In genomic region chr16:3059723-3060242, GRCh38 we compare ENCODE assay signal across 10 cellular contexts. TPM values are rescaled to one million over a fixed set of nuclear protein-coding genes. Genes with fewer than 3 reads are reported as not detected.
DNase-seq lines count a peak whose midpoint lies in the region; ATAC-seq, FAIRE-seq and TF ChIP-seq lines count a peak whose summit lies in the region.
"Had no signal": no experiment of that assay in that cellular context is flagged by ENCODE, and none has a peak within 500 bp of the region (broad histone marks: within the 10 kb centered on the region; RNA-seq: fewer than 3 reads in every experiment).

No MANE protein-coding gene starts in this region.

- intact Hi-C loops in Right ventricle myocardium superior (cut with DNase I) (loop anchor here (5.0 to 10.0 kb wide), 3 partner anchors 53 to 105 kb away; partner anchors contain the start of gene ZNF205), left ventricle myocardium superior (cut with micrococcal nuclease) (no loop called here), K562 (cut with micrococcal nuclease) (loop anchor here (1.0 to 10.0 kb wide), 4 partner anchors 28 to 115 kb away; no protein-coding TSS in a partner anchor), uterus (cut with DNase I; ENCODE audit: low total_unique reads) (loop anchor here (5.0 kb wide), 1 partner anchor 108 kb away; no protein-coding TSS in a partner anchor)

- DNase-seq in Right ventricle myocardium superior (peak; percentile 0), left ventricle myocardium superior (no peak), K562 (ENCODE audit: extremely low read depth in 1 of 4, low spot score in 3 of 4) (no peak), mesendoderm (no peak), uterus (no peak), SW 1271 (lab: John Stamatoyannopoulos, UW) (no peak)

- no peak for ATAC-seq in Right ventricle myocardium superior (ENCODE audit: poor library complexity)
- no peak for ATAC-seq in left ventricle myocardium superior
- no peak for ATAC-seq in K562
- ATAC-seq in HG03571 (IDR thresholded peaks at IDR 0.05; ENCODE audit: unreplicated experiment), result no peak
- ATAC-seq in GM21515 (IDR thresholded peaks at IDR 0.05; ENCODE audit: unreplicated experiment), result no peak

- POLR2A ChIA-PET in K562 (lab: Yijun Ruan, JAX), result interaction anchor here (0.6 to 1.0 kb wide), 5 partner anchors 16 to 103 kb away, joined by 3 to 4 read pairs (median 3); no protein-coding TSS in a partner anchor

- no peaks in the 10 kb centered on the region for H3K79me1 ChIP-seq in mesendoderm (ENCODE audit: low read length)

- peak overlapping the region; percentile 20 for H2BK5ac ChIP-seq in mesendoderm (ENCODE audit: low read length)

- CTCF ChIA-PET in K562 (lab: Yijun Ruan, JAX; ENCODE audit: low intra/inter-chr PET ratio), result interaction anchor here (0.6 to 2.6 kb wide), 9 partner anchors 28 to 1194 kb away, joined by 3 to 20 read pairs (median 4); no protein-coding TSS in a partner anchor

- no peaks in the 10 kb centered on the region for H3K9me3 ChIP-seq in K562 (replicated peaks; ENCODE audit: control insufficient read depth, insufficient read depth, low read depth, low read length)
- H3K9me3 ChIP-seq in uterus, result no peaks in the 10 kb centered on the region

- H3K36me3 ChIP-seq in K562 (ENCODE audit: control insufficient read depth, insufficient read depth, low read length) (no peaks in the 10 kb centered on the region), mesendoderm (ENCODE audit: control insufficient read depth, insufficient read depth, low read length) (no peaks in the 10 kb centered on the region), uterus (no peaks in the 10 kb centered on the region)

- FAIRE-seq in K562 (lab: Jason Lieb, UNC), result no peak
- FAIRE-seq: RCC 7860 had no signal

- TF ChIP-seq RAD21 in K562 (CRISPR knock-in tag; conservative IDR thresholded peaks at IDR 0.05 in 1 of 2, IDR thresholded peaks at IDR 0.05 in 1 of 2), result no peak

- H3K9ac ChIP-seq in K562 (ENCODE audit: insufficient read depth in 1 of 2, low read depth in 2 of 2, low read length in 2 of 2), result peak overlapping the region; percentile 85 to 97; a peak in 3 of 4 replicates
- H3K9ac ChIP-seq in mesendoderm (ENCODE audit: low read length), result peak overlapping the region; percentile 77

- peak overlapping the region; percentile 88 for H3K56ac ChIP-seq in mesendoderm (ENCODE audit: low read length)

- H4K8ac ChIP-seq in mesendoderm (ENCODE audit: low read depth, low read length), result no peak overlapping the region

- H3K4me2 ChIP-seq in K562 (ENCODE audit: insufficient read depth, low read length) (peak overlapping the region; percentile 84), mesendoderm (ENCODE audit: low read length) (peak overlapping the region; percentile 45)

- no peak overlapping the region for H2BK120ac ChIP-seq in mesendoderm (ENCODE audit: low read depth, low read length)

- in situ Hi-C loops in K562 (cut with MboI), result no loop called here

- no peak overlapping the region for H3K4ac ChIP-seq in mesendoderm (ENCODE audit: low read depth, low read length)

- TF ChIP-seq CTCF in K562 (IDR thresholded peaks at IDR 0.05 in 2 of 3, conservative IDR thresholded peaks at IDR 0.05 in 1 of 3; ENCODE audit: insufficient read depth in 2 of 3, low read depth in 1 of 3, low read length in 3 of 3) (no peak), uterus (IDR thresholded peaks at IDR 0.05) (no peak)

- H3K27ac ChIP-seq in K562 (ENCODE audit: extremely low read depth, low read depth, low read length) (peak overlapping the region; percentile 83), mesendoderm (ENCODE audit: low read depth, low read length) (peak overlapping the region; percentile 7), uterus (peak overlapping the region; percentile 58 to 65)

- H3K79me2 ChIP-seq in K562 (ENCODE audit: control insufficient read depth, insufficient read depth, low read length) (peaks cover 2% of the 10 kb centered on the region; the same call in 2 of the 3 replicates), mesendoderm (ENCODE audit: control insufficient read depth, insufficient read depth, low read length) (no peaks in the 10 kb centered on the region)

- TF ChIP-seq POLR2A in K562 (conservative IDR thresholded peaks at IDR 0.05) (no peak), uterus (IDR thresholded peaks at IDR 0.05) (no peak)

- no peak overlapping the region for H2BK15ac ChIP-seq in mesendoderm (replicated peaks; ENCODE audit: low read depth)

- peaks cover 8 to 39% of the 10 kb centered on the region in 2 experiments for H3K4me1 ChIP-seq in K562 (replicated peaks in 1 of 2; ENCODE audit: control insufficient read depth in 2 of 2, insufficient read depth in 2 of 2, low read length in 2 of 2)
- no peaks in the 10 kb centered on the region for H3K4me1 ChIP-seq in mesendoderm (ENCODE audit: control insufficient read depth, low read depth, low read length)
- peaks cover 0 to 10% of the 10 kb centered on the region in 2 donors for H3K4me1 ChIP-seq in uterus

- 25% methylated on average over 5 of the region's 9 CpGs for WGBS in K562 (ENCODE audit: insufficient coverage, low coverage, missing lambda C conversion rate)
- WGBS in mesendoderm (ENCODE audit: extremely low coverage, insufficient coverage, low lambda C conversion rate), result no CpG with 5 or more reads among the region's 9 CpGs

- peak overlapping the region; percentile 1 for H3K18ac ChIP-seq in mesendoderm (ENCODE audit: low read length)

- no TSS peak for BruUV-seq in K562 (replicated peaks; lab: Mats Ljungman, UMichigan)

- H3K4me3 ChIP-seq in K562 (peak overlapping the region; percentile 93), mesendoderm (ENCODE audit: low read length) (peak overlapping the region; percentile 27), uterus (peak overlapping the region; percentile 30 to 65)

- H4K5ac ChIP-seq in mesendoderm (ENCODE audit: low read length), result no peak overlapping the region

- H3K27me3 ChIP-seq in K562 (ENCODE audit: control insufficient read depth in 2 of 2, insufficient read depth in 2 of 2, low read length in 2 of 2) (no peaks in the 10 kb centered on the region), mesendoderm (ENCODE audit: insufficient read depth, low read length, poor library complexity) (no peaks in the 10 kb centered on the region), uterus (no peaks in the 10 kb centered on the region)

- no peak overlapping the region for H2AK5ac ChIP-seq in mesendoderm (ENCODE audit: low read length)

- no peak for TF ChIP-seq EP300 in K562 (IDR thresholded peaks at IDR 0.05; ENCODE audit: low read length)

- peak overlapping the region; percentile 97 for H2AFZ ChIP-seq in K562 (ENCODE audit: low read depth, low read length)

- H3K9me1 ChIP-seq in K562 (ENCODE audit: control insufficient read depth, insufficient read depth, low read length), result peaks cover 4% of the 10 kb centered on the region

- H4K20me1 ChIP-seq in K562 (replicated peaks; ENCODE audit: control insufficient read depth, insufficient read depth, low read length), result 0 out of 2 replicates have a peak, but pooled peaks cover 3% of the 10 kb centered on the region

- H3K23ac ChIP-seq in mesendoderm (ENCODE audit: low read length), result no peak overlapping the region

RNA-seq across cellular contexts. Expression of gene IL32, which starts 5.7 kb away (rescaled TPM):
- total RNA-seq in Right ventricle myocardium superior (42.6 TPM), left ventricle myocardium superior (46.0 TPM), K562 (2014; rRNA removed) (not detected in 2 replicates), K562 (2014; rRNA removed; fragmentation: Illumina TruSeq; extraction: Trizol) (not detected in 2 replicates), K562 (2015; rRNA removed; fragmentation: Illumina TruSeq; extraction: Trizol) (not detected in 2 replicates), K562 (2021) (1.5 and 2.2 TPM in 2 replicates), uterus (10 to 100 TPM in 3 of 4 donors, 1 to 10 TPM in 1; 7.5 to 37.1 (median 20.9) TPM)
- total RNA-seq in K562 (2011; cell fraction: chromatin; rRNA removed; ENCODE audit: low replicate concordance), result 1.1 TPM in 1 of 2 replicates, not detected in the other
- total RNA-seq in K562 (2011; cell fraction: nucleolus; rRNA removed), result 0.50 and 1.1 TPM in 2 replicates
- total RNA-seq in K562 (2011; cell fraction: nucleoplasm; rRNA removed), result not detected in 2 replicates
- polyA plus RNA-seq in K562 (2011; rRNA removed) (0.21 TPM in 1 of 2 replicates, not detected in the other), K562 (2014; fragmentation: Illumina TruSeq; extraction: Trizol) (0.31 and 0.64 TPM in 2 replicates), K562 (2014; fragmentation: Nextera tagmentation; extraction: Ambion mirVana) (under 1 TPM; 0.24 to 0.42 TPM), K562 (2014; rRNA removed) (0.43 and 2.0 TPM in 2 replicates)
- polyA plus RNA-seq in K562 (2011; cell fraction: cytosol; rRNA removed), result 0.40 TPM in 2 replicates
- polyA plus RNA-seq in K562 (2011; cell fraction: nucleus; rRNA removed), result 0.29 and 0.43 TPM in 2 replicates
- 1.0 and 5.1 TPM in 2 replicates for polyA plus RNA-seq in K562 (2012)
- polyA minus RNA-seq in K562 (2011; rRNA and poly(A)+ RNA removed), result not detected in 2 replicates
- polyA minus RNA-seq in K562 (2011; cell fraction: cytosol; rRNA and poly(A)+ RNA removed), result not detected in 2 replicates
- not detected in 2 replicates for polyA minus RNA-seq in K562 (2011; cell fraction: nucleus; rRNA and poly(A)+ RNA removed)
- 7.4 TPM for polyA plus RNA-seq in mesendoderm (2013, experiment 1 of 2)
- polyA plus RNA-seq in mesendoderm (2013, experiment 2 of 2), result 6.8 TPM

RNA-seq across cellular contexts. Expression of gene MMP25, which starts 13.4 kb away (rescaled TPM):
- total RNA-seq in Right ventricle myocardium superior (1.3 TPM), left ventricle myocardium superior (2.8 TPM), K562 (2014; rRNA removed) (not detected in 2 replicates), K562 (2014; rRNA removed; fragmentation: Illumina TruSeq; extraction: Trizol) (not detected in 2 replicates), K562 (2015; rRNA removed; fragmentation: Illumina TruSeq; extraction: Trizol) (0.04 TPM in 1 of 2 replicates, not detected in the other), K562 (2021) (0.09 TPM in 1 of 2 replicates, not detected in the other), uterus (1 to 10 TPM in 1 of 4 donors, under 1 TPM in 1, not detected in 2; 0.21 to 1.1 TPM)
- 0.14 TPM in 1 of 2 replicates, not detected in the other for total RNA-seq in K562 (2011; cell fraction: chromatin; rRNA removed; ENCODE audit: low replicate concordance)
- total RNA-seq in K562 (2011; cell fraction: nucleolus; rRNA removed), result 0.17 TPM in 1 of 2 replicates, not detected in the other
- total RNA-seq in K562 (2011; cell fraction: nucleoplasm; rRNA removed), result 0.07 and 0.15 TPM in 2 replicates
- polyA plus RNA-seq in K562 (2011; rRNA removed) (not detected in 2 replicates), K562 (2014; fragmentation: Illumina TruSeq; extraction: Trizol) (0.03 TPM in 1 of 2 replicates, not detected in the other), K562 (2014; fragmentation: Nextera tagmentation; extraction: Ambion mirVana) (not detected), K562 (2014; rRNA removed) (not detected in 2 replicates)
- 0.01 TPM in 1 of 2 replicates, not detected in the other for polyA plus RNA-seq in K562 (2011; cell fraction: cytosol; rRNA removed)
- polyA plus RNA-seq in K562 (2011; cell fraction: nucleus; rRNA removed), result 0.03 and 0.08 TPM in 2 replicates
- 0.51 and 0.58 TPM in 2 replicates for polyA plus RNA-seq in K562 (2012)
- polyA minus RNA-seq in K562 (2011; rRNA and poly(A)+ RNA removed), result not detected in 2 replicates
- 0.19 TPM in 1 of 2 replicates, not detected in the other for polyA minus RNA-seq in K562 (2011; cell fraction: cytosol; rRNA and poly(A)+ RNA removed)
- polyA minus RNA-seq in K562 (2011; cell fraction: nucleus; rRNA and poly(A)+ RNA removed), result not detected in 2 replicates
- polyA plus RNA-seq in mesendoderm (2013, experiment 1 of 2), result 8.0 TPM
- polyA plus RNA-seq in mesendoderm (2013, experiment 2 of 2), result 8.0 TPM

RNA-seq across cellular contexts. Expression of gene BICDL2, which starts 23.0 kb away (rescaled TPM):
- not detected for total RNA-seq in Right ventricle myocardium superior
- total RNA-seq in left ventricle myocardium superior, result not detected
- total RNA-seq in K562 (2011; cell fraction: chromatin; rRNA removed; ENCODE audit: low replicate concordance), result 0.23 and 0.65 TPM in 2 replicates
- total RNA-seq in K562 (2011; cell fraction: nucleolus; rRNA removed), result 1.1 and 1.2 TPM in 2 replicates
- 0.29 and 0.46 TPM in 2 replicates for total RNA-seq in K562 (2011; cell fraction: nucleoplasm; rRNA removed)
- 0.09 and 0.12 TPM in 2 replicates for total RNA-seq in K562 (2014; rRNA removed)
- total RNA-seq in K562 (2014; rRNA removed; fragmentation: Illumina TruSeq; extraction: Trizol), result not detected in 2 replicates
- total RNA-seq in K562 (2015; rRNA removed; fragmentation: Illumina TruSeq; extraction: Trizol), result 0.08 TPM in 1 of 2 replicates, not detected in the other
- 0.09 TPM in 2 replicates for total RNA-seq in K562 (2021)
- 0.18 and 0.28 TPM in 2 replicates for polyA plus RNA-seq in K562 (2011; rRNA removed)
- 0.32 and 0.63 TPM in 2 replicates for polyA plus RNA-seq in K562 (2011; cell fraction: cytosol; rRNA removed)
- 0.28 and 0.41 TPM in 2 replicates for polyA plus RNA-seq in K562 (2011; cell fraction: nucleus; rRNA removed)
- 0.17 and 0.27 TPM in 2 replicates for polyA plus RNA-seq in K562 (2012)
- polyA plus RNA-seq in K562 (2014; fragmentation: Illumina TruSeq; extraction: Trizol), result not detected in 2 replicates
- not detected for polyA plus RNA-seq in K562 (2014; fragmentation: Nextera tagmentation; extraction: Ambion mirVana)
- polyA plus RNA-seq in K562 (2014; rRNA removed), result not detected in 2 replicates
- not detected in 2 replicates for polyA minus RNA-seq in K562 (2011; rRNA and poly(A)+ RNA removed)
- 0.57 TPM in 1 of 2 replicates, not detected in the other for polyA minus RNA-seq in K562 (2011; cell fraction: cytosol; rRNA and poly(A)+ RNA removed)
- 0.44 and 0.54 TPM in 2 replicates for polyA minus RNA-seq in K562 (2011; cell fraction: nucleus; rRNA and poly(A)+ RNA removed)
- 3.4 TPM for polyA plus RNA-seq in mesendoderm (2013, experiment 1 of 2)
- 3.6 TPM for polyA plus RNA-seq in mesendoderm (2013, experiment 2 of 2)
- total RNA-seq in uterus, result 1 to 10 TPM in 1 of 4 donors, under 1 TPM in 2, not detected in 1; 0.26 to 1.9 (median 0.29) TPM
- total RNA-seq: myocyte had no signal

RNA-seq across cellular contexts. Expression of gene THOC6, which starts 35.9 kb away (rescaled TPM):
- total RNA-seq in Right ventricle myocardium superior (11.0 TPM), left ventricle myocardium superior (11.3 TPM), K562 (2014; rRNA removed) (51.2 and 66.7 TPM in 2 replicates), K562 (2014; rRNA removed; fragmentation: Illumina TruSeq; extraction: Trizol) (13.2 and 22.3 TPM in 2 replicates), K562 (2015; rRNA removed; fragmentation: Illumina TruSeq; extraction: Trizol) (42.7 and 46.7 TPM in 2 replicates), K562 (2021) (65.4 and 70.1 TPM in 2 replicates), uterus (10 to 100 TPM in 3 of 4 donors, 1 to 10 TPM in 1; 3.8 to 29.0 (median 22.3) TPM)
- total RNA-seq in K562 (2011; cell fraction: chromatin; rRNA removed; ENCODE audit: low replicate concordance), result 53.2 and 110 TPM in 2 replicates
- 76.5 and 89.0 TPM in 2 replicates for total RNA-seq in K562 (2011; cell fraction: nucleolus; rRNA removed)
- 47.3 and 55.1 TPM in 2 replicates for total RNA-seq in K562 (2011; cell fraction: nucleoplasm; rRNA removed)
- polyA plus RNA-seq in K562 (2011; rRNA removed) (38.7 and 47.4 TPM in 2 replicates), K562 (2014; fragmentation: Illumina TruSeq; extraction: Trizol) (42.3 and 48.3 TPM in 2 replicates), K562 (2014; fragmentation: Nextera tagmentation; extraction: Ambion mirVana) (1 to 10 TPM; 2.5 to 5.5 TPM), K562 (2014; rRNA removed) (64.5 and 66.6 TPM in 2 replicates)
- polyA plus RNA-seq in K562 (2011; cell fraction: cytosol; rRNA removed), result 53.0 and 93.1 TPM in 2 replicates
- 154 TPM in 2 replicates for polyA plus RNA-seq in K562 (2011; cell fraction: nucleus; rRNA removed)
- 65.3 and 65.6 TPM in 2 replicates for polyA plus RNA-seq in K562 (2012)
- polyA minus RNA-seq in K562 (2011; rRNA and poly(A)+ RNA removed), result 19.6 and 28.3 TPM in 2 replicates
- 32.0 and 41.0 TPM in 2 replicates for polyA minus RNA-seq in K562 (2011; cell fraction: cytosol; rRNA and poly(A)+ RNA removed)
- polyA minus RNA-seq in K562 (2011; cell fraction: nucleus; rRNA and poly(A)+ RNA removed), result 17.4 and 24.7 TPM in 2 replicates
- 38.1 TPM for polyA plus RNA-seq in mesendoderm (2013, experiment 1 of 2)
- polyA plus RNA-seq in mesendoderm (2013, experiment 2 of 2), result 37.5 TPM

RNA-seq across cellular contexts. Expression of gene HCFC1R1, which starts 36.0 kb away (rescaled TPM):
- 53.5 TPM for total RNA-seq in Right ventricle myocardium superior
- 61.1 TPM for total RNA-seq in left ventricle myocardium superior
- 4.0 and 6.9 TPM in 2 replicates for total RNA-seq in K562 (2011; cell fraction: chromatin; rRNA removed; ENCODE audit: low replicate concordance)
- 7.2 and 7.8 TPM in 2 replicates for total RNA-seq in K562 (2011; cell fraction: nucleolus; rRNA removed)
- total RNA-seq in K562 (2011; cell fraction: nucleoplasm; rRNA removed), result 2.9 and 7.3 TPM in 2 replicates
- 19.3 and 32.1 TPM in 2 replicates for total RNA-seq in K562 (2014; rRNA removed)
- total RNA-seq in K562 (2014; rRNA removed; fragmentation: Illumina TruSeq; extraction: Trizol), result 3.9 and 5.1 TPM in 2 replicates
- 9.4 and 11.2 TPM in 2 replicates for total RNA-seq in K562 (2015; rRNA removed; fragmentation: Illumina TruSeq; extraction: Trizol)
- 27.8 and 29.0 TPM in 2 replicates for total RNA-seq in K562 (2021)
- polyA plus RNA-seq in K562 (2011; rRNA removed), result 5.2 and 8.1 TPM in 2 replicates
- 14.9 and 33.5 TPM in 2 replicates for polyA plus RNA-seq in K562 (2011; cell fraction: cytosol; rRNA removed)
- 15.9 and 23.6 TPM in 2 replicates for polyA plus RNA-seq in K562 (2011; cell fraction: nucleus; rRNA removed)
- 33.0 and 38.8 TPM in 2 replicates for polyA plus RNA-seq in K562 (2012)
- polyA plus RNA-seq in K562 (2014; fragmentation: Illumina TruSeq; extraction: Trizol), result 15.6 and 31.2 TPM in 2 replicates
- polyA plus RNA-seq in K562 (2014; fragmentation: Nextera tagmentation; extraction: Ambion mirVana), result 1 to 10 TPM; 2.2 to 4.1 TPM
- 19.2 and 24.0 TPM in 2 replicates for polyA plus RNA-seq in K562 (2014; rRNA removed)
- 1.4 and 2.3 TPM in 2 replicates for polyA minus RNA-seq in K562 (2011; rRNA and poly(A)+ RNA removed)
- 8.2 and 13.5 TPM in 2 replicates for polyA minus RNA-seq in K562 (2011; cell fraction: cytosol; rRNA and poly(A)+ RNA removed)
- polyA minus RNA-seq in K562 (2011; cell fraction: nucleus; rRNA and poly(A)+ RNA removed), result 2.3 and 4.6 TPM in 2 replicates
- 73.7 TPM for polyA plus RNA-seq in mesendoderm (2013, experiment 1 of 2)
- polyA plus RNA-seq in mesendoderm (2013, experiment 2 of 2), result 75.5 TPM
- total RNA-seq in uterus, result 10 to 100 TPM in 3 of 4 donors, 1 to 10 TPM in 1; 3.6 to 67.5 (median 25.4) TPM

Comparison
In these comparisons a context has a peak if more than half of its experiments do, and no peak if none do; other contexts are left out.
1. H3K27ac ChIP-seq: peak in every context shown above with its lines; median percentile 83 in K562; 62 in uterus; 7 in mesendoderm.
2. H3K4me3 ChIP-seq: peak in every context shown above with its lines; median percentile 93 in K562; 48 in uterus; 27 in mesendoderm.